Comparison of ENCODE assay signal across 8 cellular contexts in genomic region chr19:6412111-6412999, GRCh38. TPM values are rescaled to one million over a fixed set of nuclear protein-coding genes. Genes with fewer than 3 reads are reported as not detected.
DNase-seq lines count a peak whose midpoint lies in the region; ATAC-seq and TF ChIP-seq lines count a peak whose summit lies in the region.

No MANE protein-coding gene starts in this region.

- H3K9me3 ChIP-seq in A673 (ENCODE audit: low read depth, low read length, poor library complexity, severe bottlenecking) (no peaks in the 10 kb centered on the region), SU-DHL-6 (ENCODE audit: insufficient read depth, low read length) (no peaks in the 10 kb centered on the region), uterus (no peaks in the 10 kb centered on the region)

- ATAC-seq in GM19397 (IDR thresholded peaks at IDR 0.05; ENCODE audit: unreplicated experiment), result no peak

- CTCF ChIA-PET in A673 (lab: Charles Lee), result no interaction called here

- in situ Hi-C loops in GM13976 (cut with MboI; ENCODE audit: low sequenced_read_pairs, unreplicated experiment), result no loop called here

- H3K27me3 ChIP-seq in A673 (replicated peaks; ENCODE audit: insufficient read depth, low read depth, low read length, poor library complexity) (no peaks in the 10 kb centered on the region), SU-DHL-6 (ENCODE audit: low read length) (no peaks in the 10 kb centered on the region), uterus (no peaks in the 10 kb centered on the region)

- TF ChIP-seq POLR2A in uterus (IDR thresholded peaks at IDR 0.05), result no peak

- no TSS peak for BruUV-seq in A673 (replicated peaks; lab: Mats Ljungman, UMichigan)

- POLR2A ChIA-PET in A673 (lab: Charles Lee; ENCODE audit: low non-redundant PET), result no interaction called here

- no peaks in the 10 kb centered on the region for H3K4me1 ChIP-seq in A673 (ENCODE audit: insufficient read depth, low read length, poor library complexity, severe bottlenecking)
- peaks cover 4% of the 10 kb centered on the region in 2 donors for H3K4me1 ChIP-seq in uterus

- H3K27ac ChIP-seq in A673 (ENCODE audit: low read depth, low read length, poor library complexity, severe bottlenecking), result no peak overlapping the region
- H3K27ac ChIP-seq in SU-DHL-6 (ENCODE audit: low read depth, low read length), result no peak overlapping the region
- peak overlapping the region; percentile 83 to 86 for H3K27ac ChIP-seq in uterus

- H3K79me2 ChIP-seq in SU-DHL-6 (ENCODE audit: insufficient read depth, low read length), result no peaks in the 10 kb centered on the region

- TF ChIP-seq CTCF in A673 (conservative IDR thresholded peaks at IDR 0.05; ENCODE audit: low read depth, low read length) (peak; percentile 70), GM13976 (IDR thresholded peaks at IDR 0.05; ENCODE audit: borderline replicate concordance, control extremely low read depth, extremely low read depth, insufficient read depth, missing control alignments) (peak; percentile 50), SU-DHL-6 (IDR thresholded peaks at IDR 0.05; ENCODE audit: insufficient read depth, low read length, poor library complexity, severe bottlenecking) (peak; percentile 71), chondrocyte (IDR thresholded peaks at IDR 0.05) (peak; percentile 71), uterus (IDR thresholded peaks at IDR 0.05) (peak in 3 of 4 experiments; percentile 10 to 37 (median 32))

- H3K4me2 ChIP-seq in SU-DHL-6 (ENCODE audit: low read depth, low read length, poor library complexity, severe bottlenecking), result no peak overlapping the region

- peak; percentile 39 for DNase-seq in A673 (ENCODE audit: low spot score)
- peak; percentile 75 for DNase-seq in GM13976 (ENCODE audit: low spot score)
- no peak for DNase-seq in chondrocyte (ENCODE audit: low spot score)
- peak; percentile 6 for DNase-seq in myocyte (ENCODE audit: low read depth)
- peak in 1 of 2 donors; percentile 53 for DNase-seq in uterus
- no peak for DNase-seq in MV-4-11 (lab: John Stamatoyannopoulos, UW)

- no peaks in the 10 kb centered on the region for H4K20me1 ChIP-seq in SU-DHL-6 (ENCODE audit: low read depth, low read length)

- no peaks in the 10 kb centered on the region for H3K9me3 Mint-ChIP-seq in chondrocyte (ENCODE audit: low read depth)

- H3K4me3 ChIP-seq in A673 (ENCODE audit: low read depth, low read length, poor library complexity, severe bottlenecking) (no peak overlapping the region), SU-DHL-6 (ENCODE audit: insufficient read depth, low read length, poor library complexity, severe bottlenecking) (no peak overlapping the region), uterus (no peak overlapping the region)

- no peak overlapping the region for H3K9ac ChIP-seq in SU-DHL-6 (ENCODE audit: low read length)

- intact Hi-C loops in A673 (cut with micrococcal nuclease; ENCODE audit: unreplicated experiment), result no loop called here
- intact Hi-C loops in uterus (cut with DNase I; ENCODE audit: low total_unique reads), result no loop called here

- H2AFZ ChIP-seq in SU-DHL-6 (ENCODE audit: low read depth, low read length, severe bottlenecking), result no peak overlapping the region

- peaks cover 5% of the 10 kb centered on the region; the same call in 1 of the 2 replicates for H3F3A ChIP-seq in SU-DHL-6 (ENCODE audit: insufficient read depth)

- no peaks in the 10 kb centered on the region for H3K27me3 Mint-ChIP-seq in chondrocyte (ENCODE audit: low read depth)

- no peak overlapping the region for H3K27ac Mint-ChIP-seq in chondrocyte (ENCODE audit: unreplicated experiment)

- no peaks in the 10 kb centered on the region for H3K9me2 ChIP-seq in SU-DHL-6 (replicated peaks; ENCODE audit: insufficient read depth, low read length)

- H3K36me3 ChIP-seq in A673 (ENCODE audit: insufficient read depth, low read length, poor library complexity, severe bottlenecking) (peaks cover 44% of the 10 kb centered on the region), SU-DHL-6 (ENCODE audit: low read length) (no peaks in the 10 kb centered on the region; the same call in 1 of the 2 replicates), uterus (no peaks in the 10 kb centered on the region)

- no peaks in the 10 kb centered on the region for H3K4me1 Mint-ChIP-seq in chondrocyte (ENCODE audit: low read depth)

- peaks cover 7% of the 10 kb centered on the region for H3K36me3 Mint-ChIP-seq in chondrocyte (ENCODE audit: low read depth)

- no peak overlapping the region for H3K4me3 Mint-ChIP-seq in chondrocyte (ENCODE audit: unreplicated experiment)

RNA-seq across cellular contexts. Expression of gene KHSRP, which starts 12.3 kb away (rescaled TPM):
- total RNA-seq in A673 (2021) (649 and 671 TPM in 2 replicates), chondrocyte (182 to 191 TPM (median 187 TPM) in 3 replicates), myocyte (75.7 and 87.6 TPM in 2 replicates), uterus (100 to 1,000 TPM in 2 of 4 donors, 10 to 100 TPM in 2; 23.5 to 259 (median 66.5) TPM)
- polyA plus RNA-seq in myocyte (2012), result 152 TPM

RNA-seq across cellular contexts. Expression of gene GTF2F1, which starts 19.4 kb away (rescaled TPM):
- total RNA-seq in A673 (2021) (100 and 106 TPM in 2 replicates), chondrocyte (58.8 to 64.0 TPM (median 60.4 TPM) in 3 replicates), myocyte (49.7 and 52.8 TPM in 2 replicates), uterus (10 to 100 TPM; 38.2 to 82.2 (median 61.8) TPM)
- polyA plus RNA-seq in myocyte (2012), result 61.7 TPM

RNA-seq across cellular contexts. Expression of gene SLC25A41, which starts 21.2 kb away (rescaled TPM):
- 0.39 and 0.44 TPM in 2 replicates for total RNA-seq in A673 (2021)
- 0.20 TPM in 1 of 3 replicates, not detected in the others for total RNA-seq in chondrocyte
- total RNA-seq in myocyte, result not detected in 2 replicates
- 0.21 TPM for polyA plus RNA-seq in myocyte (2012)
- under 1 TPM in 1 of 4 donors, not detected in 3; 0.52 TPM for total RNA-seq in uterus

RNA-seq across cellular contexts. Expression of gene PSPN, which starts 36.6 kb away (rescaled TPM):
- total RNA-seq in A673 (2021), result 3.4 and 3.6 TPM in 2 replicates
- total RNA-seq in chondrocyte, result 2.8 to 3.4 TPM (median 3.1 TPM) in 3 replicates
- 0.91 and 2.9 TPM in 2 replicates for total RNA-seq in myocyte
- polyA plus RNA-seq in myocyte (2012), result 1.5 TPM
- total RNA-seq in uterus, result 1 to 10 TPM in 2 of 4 donors, under 1 TPM in 1, not detected in 1; 0.26 to 2.2 (median 1.8) TPM

RNA-seq across cellular contexts. Expression of gene ALKBH7, which starts 39.8 kb away (rescaled TPM):
- total RNA-seq in A673 (2021), result 30.6 and 37.1 TPM in 2 replicates
- 46.0 to 74.3 TPM (median 71.7 TPM) in 3 replicates for total RNA-seq in chondrocyte
- total RNA-seq in myocyte, result 59.2 and 75.3 TPM in 2 replicates
- 57.8 TPM for polyA plus RNA-seq in myocyte (2012)
- 10 to 100 TPM; 17.4 to 84.8 (median 42.7) TPM for total RNA-seq in uterus

Comparison
In these comparisons a context has a peak if more than half of its experiments do, and no peak if none do; other contexts are left out.
1. DNase-seq: peak in A673 (single experiment), GM13976 (single experiment) and myocyte (single experiment); none in chondrocyte (single experiment) and MV-4-11 (single experiment).
2. H3K27ac ChIP-seq: peak in uterus (2 of 2); none in A673 (single experiment) and SU-DHL-6 (single experiment).
3. Peak in every context shown above with its lines, with median percentiles within 50 percentile points of each other: CTCF ChIP-seq.